35 cellular contexts compared by ENCODE assay signal in genomic region chr18:36169938-36170337, GRCh38. TPM values are rescaled to one million over a fixed set of nuclear protein-coding genes. Genes with fewer than 3 reads are reported as not detected.
"Had no signal": no experiment of that assay in that cellular context is flagged by ENCODE, and none has a peak within 500 bp of the region (broad histone marks: within the 10 kb centered on the region; RNA-seq: fewer than 3 reads in every experiment).

No MANE protein-coding gene starts in this region.

- FAIRE-seq: colon had no signal

- H3K9me3 ChIP-seq: adrenal gland, body of pancreas, esophagus muscularis mucosa, gastrocnemius medialis had no signal

- H3K9me3 Mint-ChIP-seq: activated B cell treated with CpG ODN at 0.5 μM for 24 hours; activated naive CD4-positive, alpha-beta T cell treated with anti-CD3 and anti-CD28 coated beads for 36 hours; activated naive CD4-positive, alpha-beta T cell treated with anti-CD3 and anti-CD28 coated beads, Interleukin-2, amount 50 U/mL, for 24 hours; activated naive CD8-positive, alpha-beta T cell treated with anti-CD3 and anti-CD28 coated beads for 36 hours; activated naive CD8-positive, alpha-beta T cell treated with anti-CD3 and anti-CD28 coated beads, Interleukin-2, amount 50 U/mL, for 24 hours; activated T-helper 1 cell treated with anti-CD3 and anti-CD28 coated beads, Interleukin-12 subunit alpha, Interleukin-12 subunit beta, Interleukin-2, Interleukin-4 antibody, amounts not matched to agents 30 ng/mL and 10 ng/mL and 1 ng/mL, durations not matched to agents 14 hours and 24 hours and 36 hours; activated T-helper 2 cell treated with anti-CD3 and anti-CD28 coated beads, Interferon-gamma antibody, Interleukin-2, Interleukin-4, amounts not matched to agents 10 μg/mL and 5 μg/mL and 100 μg/mL, durations not matched to agents 14 hours and 24 hours and 36 hours; effector memory CD8-positive, alpha-beta T cell; T-helper 2 cell treated with Interferon-gamma antibody and Interleukin-4, amounts not matched to agents 5 μg/mL and 100 μg/mL, for 36 hours had no signal

- H3K27ac Mint-ChIP-seq: activated B cell treated with CpG ODN at 0.5 μM for 24 hours; activated CD8-positive, alpha-beta memory T cell treated with anti-CD3 and anti-CD28 coated beads, Interleukin-2, amount 10 ng/mL, durations not matched to agents 7 days and 5 days; activated CD8-positive, alpha-beta T cell treated with anti-CD3 and anti-CD28 coated beads, Interleukin-2, amount 10 ng/mL, durations not matched to agents 7 days and 5 days; activated naive CD4-positive, alpha-beta T cell treated with anti-CD3 and anti-CD28 coated beads for 36 hours; activated naive CD4-positive, alpha-beta T cell treated with anti-CD3 and anti-CD28 coated beads, Interleukin-2, amount 50 U/mL, for 24 hours; activated naive CD8-positive, alpha-beta T cell treated with anti-CD3 and anti-CD28 coated beads for 36 hours; activated naive CD8-positive, alpha-beta T cell treated with anti-CD3 and anti-CD28 coated beads, Interleukin-2, amount 50 U/mL, for 24 hours; activated T-helper 1 cell treated with anti-CD3 and anti-CD28 coated beads, Interleukin-12 subunit alpha, Interleukin-12 subunit beta, Interleukin-2, Interleukin-4 antibody, amounts not matched to agents 30 ng/mL and 10 ng/mL and 1 ng/mL, durations not matched to agents 14 hours and 24 hours and 36 hours; activated T-helper 2 cell treated with anti-CD3 and anti-CD28 coated beads, Interferon-gamma antibody, Interleukin-2, Interleukin-4, amounts not matched to agents 10 μg/mL and 5 μg/mL and 100 μg/mL, durations not matched to agents 14 hours and 24 hours and 36 hours; T-helper 2 cell treated with Interferon-gamma antibody and Interleukin-4, amounts not matched to agents 5 μg/mL and 100 μg/mL, for 36 hours had no signal

- H3K4me1 Mint-ChIP-seq: activated B cell treated with CpG ODN at 0.5 μM for 24 hours; activated CD8-positive, alpha-beta memory T cell treated with anti-CD3 and anti-CD28 coated beads, Interleukin-2, amount 10 ng/mL, durations not matched to agents 7 days and 5 days; activated naive CD4-positive, alpha-beta T cell treated with anti-CD3 and anti-CD28 coated beads, Interleukin-2, amount 50 U/mL, for 24 hours; activated naive CD8-positive, alpha-beta T cell treated with anti-CD3 and anti-CD28 coated beads, Interleukin-2, amount 50 U/mL, for 24 hours; T-helper 17 cell had no signal

- H3K4me3 ChIP-seq: adrenal gland, body of pancreas, esophagus muscularis mucosa, gastrocnemius medialis had no signal

- H3K27me3 Mint-ChIP-seq: activated B cell treated with CpG ODN at 0.5 μM for 24 hours; activated CD8-positive, alpha-beta memory T cell treated with anti-CD3 and anti-CD28 coated beads, Interleukin-2, amount 10 ng/mL, durations not matched to agents 7 days and 5 days; activated naive CD4-positive, alpha-beta T cell treated with anti-CD3 and anti-CD28 coated beads, Interleukin-2, amount 50 U/mL, for 24 hours; activated naive CD8-positive, alpha-beta T cell treated with anti-CD3 and anti-CD28 coated beads for 36 hours; activated naive CD8-positive, alpha-beta T cell treated with anti-CD3 and anti-CD28 coated beads, Interleukin-2, amount 50 U/mL, for 24 hours; effector memory CD8-positive, alpha-beta T cell; T-helper 17 cell had no signal

- H3K4me3 Mint-ChIP-seq: activated B cell treated with CpG ODN at 0.5 μM for 24 hours; activated CD8-positive, alpha-beta memory T cell treated with anti-CD3 and anti-CD28 coated beads, Interleukin-2, amount 10 ng/mL, durations not matched to agents 7 days and 5 days; activated CD8-positive, alpha-beta T cell treated with anti-CD3 and anti-CD28 coated beads, Interleukin-2, amount 10 ng/mL, durations not matched to agents 7 days and 5 days; activated naive CD4-positive, alpha-beta T cell treated with anti-CD3 and anti-CD28 coated beads for 36 hours; activated naive CD4-positive, alpha-beta T cell treated with anti-CD3 and anti-CD28 coated beads, Interleukin-2, amount 50 U/mL, for 24 hours; activated naive CD8-positive, alpha-beta T cell treated with anti-CD3 and anti-CD28 coated beads for 36 hours; activated naive CD8-positive, alpha-beta T cell treated with anti-CD3 and anti-CD28 coated beads, Interleukin-2, amount 50 U/mL, for 24 hours; activated T-helper 1 cell treated with anti-CD3 and anti-CD28 coated beads, Interleukin-12 subunit alpha, Interleukin-12 subunit beta, Interleukin-2, Interleukin-4 antibody, amounts not matched to agents 30 ng/mL and 10 ng/mL and 1 ng/mL, durations not matched to agents 14 hours and 24 hours and 36 hours; effector memory CD8-positive, alpha-beta T cell; T-helper 17 cell; T-helper 2 cell treated with Interferon-gamma antibody and Interleukin-4, amounts not matched to agents 5 μg/mL and 100 μg/mL, for 36 hours had no signal

- H3K27ac ChIP-seq: adrenal gland, body of pancreas, esophagus muscularis mucosa, foreskin keratinocyte, gastrocnemius medialis, WERI-Rb-1 had no signal

- DNase-seq: activated B cell treated with CpG ODN at 0.5 μM for 24 hours; activated CD4-positive, alpha-beta T cell treated with anti-CD3 and anti-CD28 coated beads for 48 hours; activated CD4-positive, alpha-beta T cell treated with anti-CD3 and anti-CD28 coated beads, Interleukin-2, amount 50 U/mL, for 1 hour; activated CD4-positive, alpha-beta T cell treated with anti-CD3 and anti-CD28 coated beads, Interleukin-2, amount 50 U/mL, for 48 hours; activated CD8-positive, alpha-beta memory T cell treated with anti-CD3 and anti-CD28 coated beads, Interleukin-2, amount 10 ng/mL, durations not matched to agents 7 days and 5 days; activated CD8-positive, alpha-beta memory T cell treated with anti-CD3 and anti-CD28 coated beads, Interleukin-2, amount 50 U/mL, for 4 hours; activated CD8-positive, alpha-beta T cell treated with anti-CD3 and anti-CD28 coated beads, Interleukin-2, amount 10 ng/mL, durations not matched to agents 7 days and 5 days; activated effector memory CD4-positive, alpha-beta T cell treated with anti-CD3 and anti-CD28 coated beads, Interleukin-2, amount 50 U/mL, for 16 hours; activated naive CD4-positive, alpha-beta T cell treated with anti-CD3 and anti-CD28 coated beads for 36 hours; activated naive CD8-positive, alpha-beta T cell treated with anti-CD3 and anti-CD28 coated beads for 36 hours; activated naive CD8-positive, alpha-beta T cell treated with anti-CD3 and anti-CD28 coated beads, Interleukin-2, amount 50 U/mL, for 24 hours; activated T-cell treated with anti-CD3 and anti-CD28 coated beads, Interleukin-2, amount 50 U/mL, for 1 hour; activated T-cell treated with anti-CD3 and anti-CD28 coated beads, Interleukin-2, amount 50 U/mL, for 48 hours; adrenal gland; amygdala; aorta; body of pancreas; caudate nucleus; cortex of kidney; dermis blood vessel endothelial cell; effector CD4-positive, alpha-beta T cell; effector memory CD8-positive, alpha-beta T cell; foreskin keratinocyte; gastrocnemius medialis; T-helper 1 cell; T-helper 17 cell; T1000; WERI-Rb-1 had no signal

- ATAC-seq: activated CD4-positive, CD25-positive, alpha-beta regulatory T cell treated with anti-CD3 and anti-CD28 coated beads, Interleukin-2, amount 50 U/mL, for 24 hours; activated CD8-positive, alpha-beta memory T cell treated with anti-CD3 and anti-CD28 coated beads, Interleukin-2, amount 10 ng/mL, durations not matched to agents 7 days and 5 days; activated CD8-positive, alpha-beta T cell treated with anti-CD3 and anti-CD28 coated beads, Interleukin-2, amount 10 ng/mL, durations not matched to agents 7 days and 5 days; activated naive CD8-positive, alpha-beta T cell treated with anti-CD3 and anti-CD28 coated beads, Interleukin-2, amount 50 U/mL, for 24 hours; body of pancreas; effector memory CD8-positive, alpha-beta T cell; foreskin keratinocyte; gastrocnemius medialis; T-helper 17 cell had no signal

- H3K27me3 ChIP-seq: adrenal gland, body of pancreas, esophagus muscularis mucosa, foreskin keratinocyte, gastrocnemius medialis had no signal

- H3K4me1 ChIP-seq: adrenal gland, body of pancreas, esophagus muscularis mucosa, foreskin keratinocyte, gastrocnemius medialis had no signal

RNA-seq across cellular contexts. Expression of gene MOCOS, which starts 17.4 kb away (rescaled TPM):
- total RNA-seq: activated naive CD4-positive, alpha-beta T cell treated with anti-CD3 and anti-CD28 coated beads for 36 hours had no signal
